In genomic region chr14:22981090-22982012, GRCh38 we compare ENCODE assay signal across 8 cellular contexts. TPM values are rescaled to one million over a fixed set of nuclear protein-coding genes. Genes with fewer than 3 reads are reported as not detected.
A peak's percentile ranks its signal among the peaks of the same experiment; 100 is the strongest.
DNase-seq lines count a peak whose midpoint lies in the region; ATAC-seq, FAIRE-seq and TF ChIP-seq lines count a peak whose summit lies in the region.

No MANE protein-coding gene starts in this region.

- no peak for TF ChIP-seq RAD21 in A549 (conservative IDR thresholded peaks at IDR 0.05 in 1 of 2, IDR thresholded peaks at IDR 0.05 in 1 of 2)

- 2% methylated on average over 31 of the region's 91 CpGs for WGBS in A549 (ENCODE audit: missing lambda C conversion rate)

- peak overlapping the region; percentile 88 for H3K9ac ChIP-seq in HUES6 (ENCODE audit: low read length)

- H3K4me1 ChIP-seq in A549 (peaks cover 39% of the 10 kb centered on the region), HUES6 (ENCODE audit: control insufficient read depth, insufficient read depth, low read length) (peaks cover 42% of the 10 kb centered on the region)

- peak overlapping the region; percentile 96 for H3K4me2 ChIP-seq in A549

- peaks cover 13% of the 10 kb centered on the region for H3K27me3 Mint-ChIP-seq in stimulated activated naive CD8-positive, alpha-beta T cell treated with anti-CD3 and anti-CD28 coated beads, Interleukin-15, Interleukin-2, amounts not matched to agents 100 ng/mL and 50 ng/mL, for 24 hours

- POLR2A ChIA-PET in A549 (lab: Yijun Ruan, JAX) = interaction anchor here (0.9 to 2.3 kb wide), 7 partner anchors 8 to 158 kb away, joined by 3 to 33 read pairs (median 5); partner anchors contain the start of genes HAUS4 and PRMT5

- TF ChIP-seq POLR2A in A549 (IDR thresholded peaks at IDR 0.05; ENCODE audit: low read length) = peak; percentile 6

- no peaks in the 10 kb centered on the region for H3K9me3 ChIP-seq in A549
- H3K9me3 ChIP-seq in HUES6 (ENCODE audit: control insufficient read depth, insufficient read depth, low read depth, low read length) = no peaks in the 10 kb centered on the region

- peaks cover 13% of the 10 kb centered on the region; the same call in 1 of the 2 replicates for H3K27me3 ChIP-seq in HUES6 (ENCODE audit: control insufficient read depth, insufficient read depth, low read length)

- in situ Hi-C loops in astrocyte of the spinal cord (cut with HindIII; ENCODE audit: low sequenced_read_pairs) = no loop called here

- H3K4me3 ChIP-seq in A549 = peak overlapping the region; percentile 89
- H3K4me3 ChIP-seq in HUES6 (ENCODE audit: low read depth, low read length) = peak overlapping the region; percentile 76
- H3K4me3 ChIP-seq in astrocyte of the spinal cord (ENCODE audit: low read depth, low read length) = peak overlapping the region; percentile 88

- DNase-seq in A549 (ENCODE audit: low read depth in 1 of 2, low spot score in 1 of 2) (peak; percentile 52 to 53), astrocyte of the spinal cord (ENCODE audit: low read depth, low spot score) (peak; percentile 29), kidney tubule cell (ENCODE audit: low spot score) (peak; percentile 20), glomerular visceral epithelial cell (ENCODE audit: extremely low spot score) (no peak)

- peaks cover 26% of the 10 kb centered on the region for H3K36me3 ChIP-seq in HUES6 (ENCODE audit: control insufficient read depth, insufficient read depth, low read length)

- H3K27ac ChIP-seq in A549 (peak overlapping the region; percentile 98 to 100), HUES6 (ENCODE audit: low read depth, low read length) (peak overlapping the region; percentile 44; the same call in 1 of the 2 replicates)

- no peak overlapping the region for H3K27ac Mint-ChIP-seq in stimulated activated naive CD8-positive, alpha-beta T cell treated with anti-CD3 and anti-CD28 coated beads, Interleukin-15, Interleukin-2, amounts not matched to agents 100 ng/mL and 50 ng/mL, for 24 hours

- H3K9me3 Mint-ChIP-seq in stimulated activated naive CD8-positive, alpha-beta T cell treated with anti-CD3 and anti-CD28 coated beads, Interleukin-15, Interleukin-2, amounts not matched to agents 100 ng/mL and 50 ng/mL, for 24 hours = no peaks in the 10 kb centered on the region

- TF ChIP-seq CTCF in A549 (IDR thresholded peaks at IDR 0.05) = no peak
- TF ChIP-seq CTCF in astrocyte of the spinal cord (IDR thresholded peaks at IDR 0.05; ENCODE audit: low read depth, low read length) = no peak

- CTCF ChIA-PET in A549 (lab: Yijun Ruan, JAX) = interaction anchor here (0.6 to 34.0 kb wide), 16 partner anchors 10 to 425 kb away, joined by 3 to 1206 read pairs (median 6); partner anchors contain the start of genes CDH24, HAUS4, PRMT5 and PSMB11

- TF ChIP-seq EP300 in A549 (IDR thresholded peaks at IDR 0.05) = no peak

- peak overlapping the region; percentile 51 for H3K4me3 Mint-ChIP-seq in stimulated activated naive CD8-positive, alpha-beta T cell treated with anti-CD3 and anti-CD28 coated beads, Interleukin-15, Interleukin-2, amounts not matched to agents 100 ng/mL and 50 ng/mL, for 24 hours

- peaks cover 6% of the 10 kb centered on the region for H3K4me1 Mint-ChIP-seq in stimulated activated naive CD8-positive, alpha-beta T cell treated with anti-CD3 and anti-CD28 coated beads, Interleukin-15, Interleukin-2, amounts not matched to agents 100 ng/mL and 50 ng/mL, for 24 hours (ENCODE audit: low read depth)

- FAIRE-seq in A549 (lab: Jason Lieb, UNC) = no peak

- H3K36me3 Mint-ChIP-seq in stimulated activated naive CD8-positive, alpha-beta T cell treated with anti-CD3 and anti-CD28 coated beads, Interleukin-15, Interleukin-2, amounts not matched to agents 100 ng/mL and 50 ng/mL, for 24 hours (ENCODE audit: low read depth) = no peaks in the 10 kb centered on the region

- peak; percentile 6 to 45; a peak in 4 of 6 replicates for ATAC-seq in A549
- ATAC-seq in HG02938 (IDR thresholded peaks at IDR 0.05; ENCODE audit: unreplicated experiment) = no peak
- ATAC-seq in HG03442 (IDR thresholded peaks at IDR 0.05; ENCODE audit: unreplicated experiment) = no peak

TF ChIP-seq in A549, 52 proteins besides CTCF, POLR2A, EP300 and RAD21:
- TF ChIP-seq MAFK (IDR thresholded peaks at IDR 0.05; ENCODE audit: partially characterized antibody) (no peak), RNF2 (IDR thresholded peaks at IDR 0.05; ENCODE audit: borderline replicate concordance, low read depth) (0 out of 2 replicates have a peak, but pooled peaks have one; percentile 42), JUN (IDR thresholded peaks at IDR 0.05) (peak in 1 of 2 experiments; percentile 13; a peak in 1 of 5 replicates)
TF ChIP-seq in A549: peak in this region for 2.

RNA-seq across cellular contexts. Expression of gene AJUBA, which starts 1.0 kb away (rescaled TPM):
- polyA plus RNA-seq in A549 (2011; rRNA removed) (98.0 and 152 TPM in 2 replicates), A549 (2017; fragmentation: RNase III; extraction: RNeasy Plus Mini Kit Qiagen cat#74134 plus additional on column Dnase treatment) (53.4 to 68.0 TPM (median 59.0 TPM) in 3 replicates)
- 46.7 and 67.4 TPM in 2 replicates for polyA plus RNA-seq in A549 (2012; cell fraction: cytosol; rRNA removed)
- polyA plus RNA-seq in A549 (2012; cell fraction: nucleus; rRNA removed) = 71.5 and 76.7 TPM in 2 replicates
- 137 and 160 TPM in 2 replicates for polyA minus RNA-seq in A549 (2011; rRNA and poly(A)+ RNA removed)

RNA-seq across cellular contexts. Expression of gene HAUS4, which starts 24.5 kb away (rescaled TPM):
- polyA plus RNA-seq in A549 (2011; rRNA removed) = 69.3 and 76.0 TPM in 2 replicates
- 32.4 and 37.5 TPM in 2 replicates for polyA plus RNA-seq in A549 (2012; cell fraction: cytosol; rRNA removed)
- polyA plus RNA-seq in A549 (2012; cell fraction: nucleus; rRNA removed) = 33.2 and 48.7 TPM in 2 replicates
- 35.9 to 42.6 TPM (median 37.3 TPM) in 3 replicates for polyA plus RNA-seq in A549 (2017; fragmentation: RNase III; extraction: RNeasy Plus Mini Kit Qiagen cat#74134 plus additional on column Dnase treatment)
- polyA minus RNA-seq in A549 (2011; rRNA and poly(A)+ RNA removed) = 33.1 and 40.3 TPM in 2 replicates

RNA-seq across cellular contexts. Expression of gene C14orf93, which starts 28.6 kb away (rescaled TPM):
- 9.7 and 10.1 TPM in 2 replicates for polyA plus RNA-seq in A549 (2011; rRNA removed)
- polyA plus RNA-seq in A549 (2012; cell fraction: cytosol; rRNA removed) = 7.8 and 8.4 TPM in 2 replicates
- 18.6 and 22.8 TPM in 2 replicates for polyA plus RNA-seq in A549 (2012; cell fraction: nucleus; rRNA removed)
- polyA plus RNA-seq in A549 (2017; fragmentation: RNase III; extraction: RNeasy Plus Mini Kit Qiagen cat#74134 plus additional on column Dnase treatment) = 5.6 to 6.8 TPM (median 5.7 TPM) in 3 replicates
- polyA minus RNA-seq in A549 (2011; rRNA and poly(A)+ RNA removed) = 16.3 and 18.8 TPM in 2 replicates

RNA-seq across cellular contexts. Expression of gene PRMT5, which starts 52.2 kb away (rescaled TPM):
- 214 and 299 TPM in 2 replicates for polyA plus RNA-seq in A549 (2011; rRNA removed)
- polyA plus RNA-seq in A549 (2012; cell fraction: cytosol; rRNA removed) = 236 and 242 TPM in 2 replicates
- 236 and 351 TPM in 2 replicates for polyA plus RNA-seq in A549 (2012; cell fraction: nucleus; rRNA removed)
- 185 to 224 TPM (median 188 TPM) in 3 replicates for polyA plus RNA-seq in A549 (2017; fragmentation: RNase III; extraction: RNeasy Plus Mini Kit Qiagen cat#74134 plus additional on column Dnase treatment)
- polyA minus RNA-seq in A549 (2011; rRNA and poly(A)+ RNA removed) = 261 and 305 TPM in 2 replicates

RNA-seq across cellular contexts. Expression of gene PSMB5, which starts 53.3 kb away (rescaled TPM):
- polyA plus RNA-seq in A549 (2011; rRNA removed) (283 and 337 TPM in 2 replicates), A549 (2017; fragmentation: RNase III; extraction: RNeasy Plus Mini Kit Qiagen cat#74134 plus additional on column Dnase treatment) (352 to 365 TPM (median 363 TPM) in 3 replicates)
- 501 and 506 TPM in 2 replicates for polyA plus RNA-seq in A549 (2012; cell fraction: cytosol; rRNA removed)
- 330 and 348 TPM in 2 replicates for polyA plus RNA-seq in A549 (2012; cell fraction: nucleus; rRNA removed)
- 282 and 294 TPM in 2 replicates for polyA minus RNA-seq in A549 (2011; rRNA and poly(A)+ RNA removed)

Comparison
In these comparisons a context has a peak if more than half of its experiments do, and no peak if none do; other contexts are left out.
1. ATAC-seq: peak in A549 (2 of 2); none in HG02938 (single experiment) and HG03442 (single experiment).
2. Peak in every context shown above with its lines, with median percentiles within 50 percentile points of each other: H3K4me3 ChIP-seq.